Comparison of ENCODE assay signal across 9 cellular contexts in genomic region chr1:210332719-210333398, GRCh38. TPM values are rescaled to one million over a fixed set of nuclear protein-coding genes. Genes with fewer than 3 reads are reported as not detected.
DNase-seq lines count a peak whose midpoint lies in the region; ATAC-seq and TF ChIP-seq lines count a peak whose summit lies in the region.
"Had no signal": no experiment of that assay in that cellular context is flagged by ENCODE, and none has a peak within 500 bp of the region (broad histone marks: within the 10 kb centered on the region; RNA-seq: fewer than 3 reads in every experiment).

No MANE protein-coding gene starts in this region.

- intact Hi-C loops in PC-3 (cut with micrococcal nuclease): no loop called here
- intact Hi-C loops in prostate gland (cut with DNase I): no loop called here

- 59% methylated on average over 4 of the region's 4 CpGs for WGBS in prostate gland
- WGBS in endodermal cell (ENCODE audit: insufficient coverage in 1 of 2, insufficient read length in 1 of 2), 2 experiments: 78 to 88% methylated on average over 4 of the region's 4 CpGs

- H3K9ac ChIP-seq in PC-3 (ENCODE audit: low read length) (no peak overlapping the region), endodermal cell (ENCODE audit: extremely low read depth, low read length, poor library complexity, severe bottlenecking) (no peak overlapping the region)

- H3K27ac Mint-ChIP-seq in endodermal cell: no peak overlapping the region

- H3K9me2 ChIP-seq in PC-3 (replicated peaks; ENCODE audit: low read length): no peaks in the 10 kb centered on the region

- H3K27me3 ChIP-seq in PC-3 (ENCODE audit: low read length) (no peaks in the 10 kb centered on the region), prostate gland (replicated peaks; ENCODE audit: insufficient read depth) (no peaks in the 10 kb centered on the region), endodermal cell (ENCODE audit: control insufficient read depth, insufficient read depth, low read length, poor library complexity, severe bottlenecking) (peaks cover 37% of the 10 kb centered on the region)

- H3K4me2 ChIP-seq in PC-3 (ENCODE audit: low read length): peak overlapping the region; percentile 62

- peaks cover 73% of the 10 kb centered on the region for H3K27me3 Mint-ChIP-seq in endodermal cell (ENCODE audit: insufficient read depth)

- DNase-seq in PC-3: peak; percentile 96
- DNase-seq in SW 1271 (lab: John Stamatoyannopoulos, UW): no peak
- no peak for DNase-seq in prostate gland (ENCODE audit: low spot score)
- DNase-seq in endodermal cell: no peak
- no peak for DNase-seq in EL

- peaks cover 19% of the 10 kb centered on the region for H3K4me1 Mint-ChIP-seq in endodermal cell

- H3K9me3 Mint-ChIP-seq in endodermal cell: no peaks in the 10 kb centered on the region

- H3F3A ChIP-seq in PC-3 (ENCODE audit: low read length, unreplicated experiment): no peaks in the 10 kb centered on the region

- H3K36me3 Mint-ChIP-seq in endodermal cell (ENCODE audit: low read depth): no peaks in the 10 kb centered on the region

- H3K4me3 ChIP-seq in PC-3 (ENCODE audit: low read length): no peak overlapping the region; the same call in 1 of the 2 replicates
- H3K4me3 ChIP-seq in prostate gland: no peak overlapping the region
- H3K4me3 ChIP-seq in endodermal cell (ENCODE audit: low read length): no peak overlapping the region
- H3K4me3 ChIP-seq: thoracic aorta had no signal

- CTCF ChIA-PET in PC-3 (lab: Charles Lee): interaction anchor here (0.6 to 1.0 kb wide), 4 partner anchors 29 to 803 kb away, joined by 3 to 7 read pairs (median 4); no protein-coding TSS in a partner anchor

- H3K4me1 ChIP-seq in PC-3 (ENCODE audit: insufficient read depth, low read length): peaks cover 53% of the 10 kb centered on the region
- H3K4me1 ChIP-seq in prostate gland (replicated peaks): no peaks in the 10 kb centered on the region
- no peaks in the 10 kb centered on the region for H3K4me1 ChIP-seq in endodermal cell (ENCODE audit: control insufficient read depth, insufficient read depth, low read length)

- peak; percentile 84 for ATAC-seq in GM18907 (IDR thresholded peaks at IDR 0.05; ENCODE audit: unreplicated experiment)
- peak; percentile 77 for ATAC-seq in HG02840 (IDR thresholded peaks at IDR 0.05; ENCODE audit: low FRiP score, unreplicated experiment)
- ATAC-seq in PC-3: peak; percentile 50
- peak; percentile 50 for ATAC-seq in esophagus mucosa

- POLR2A ChIA-PET in PC-3 (lab: Charles Lee; ENCODE audit: unreplicated experiment): no interaction called here

- no peaks in the 10 kb centered on the region for H3K9me3 ChIP-seq in PC-3 (ENCODE audit: low read length)
- H3K9me3 ChIP-seq in prostate gland: no peaks in the 10 kb centered on the region
- no peaks in the 10 kb centered on the region for H3K9me3 ChIP-seq in endodermal cell (ENCODE audit: control insufficient read depth, low read length)
- H3K9me3 ChIP-seq: thoracic aorta had no signal

- no peak overlapping the region for H3K4me3 Mint-ChIP-seq in endodermal cell

- BruUV-seq in PC-3 (replicated peaks; lab: Mats Ljungman, UMichigan): no TSS peak

- no peak for TF ChIP-seq POLR2A in prostate gland (IDR thresholded peaks at IDR 0.05)

- H2AFZ ChIP-seq in PC-3 (ENCODE audit: low read length): no peak overlapping the region

- H3K27ac ChIP-seq in PC-3 (ENCODE audit: low read length) (peak overlapping the region; percentile 66), prostate gland (no peak overlapping the region), endodermal cell (ENCODE audit: low read depth, low read length) (no peak overlapping the region)
- H3K27ac ChIP-seq: thoracic aorta had no signal

- no peaks in the 10 kb centered on the region for H4K20me1 ChIP-seq in PC-3 (ENCODE audit: low read length)

- no peaks in the 10 kb centered on the region for H3K36me3 ChIP-seq in PC-3 (ENCODE audit: low read depth, low read length)
- H3K36me3 ChIP-seq in prostate gland: no peaks in the 10 kb centered on the region
- H3K36me3 ChIP-seq in endodermal cell (ENCODE audit: control insufficient read depth, insufficient read depth, low read length): no peaks in the 10 kb centered on the region
- H3K36me3 ChIP-seq: thoracic aorta had no signal

- H3K79me2 ChIP-seq in PC-3 (ENCODE audit: low read length): no peaks in the 10 kb centered on the region

- no peak for TF ChIP-seq CTCF in PC-3 (conservative IDR thresholded peaks at IDR 0.05; ENCODE audit: low read depth, low read length)
- no peak for TF ChIP-seq CTCF in prostate gland (IDR thresholded peaks at IDR 0.05)
- no peak for TF ChIP-seq CTCF in endodermal cell (conservative IDR thresholded peaks at IDR 0.05)

RNA-seq across cellular contexts. Expression of gene HHAT, which starts 4.2 kb away (rescaled TPM):
- total RNA-seq in PC-3 (2014; rRNA removed) (2.4 and 3.4 TPM in 2 replicates), esophagus mucosa (4.0 TPM), prostate gland (10 to 100 TPM; 16.3 to 19.0 TPM), endodermal cell (1 to 10 TPM; 6.9 to 9.8 TPM)
- polyA plus RNA-seq in endodermal cell (2013, experiment 1 of 2): 6.6 TPM
- 5.7 TPM for polyA plus RNA-seq in endodermal cell (2013, experiment 2 of 2)
